18 cellular contexts compared by ENCODE assay signal in the genomic region with DNA sequence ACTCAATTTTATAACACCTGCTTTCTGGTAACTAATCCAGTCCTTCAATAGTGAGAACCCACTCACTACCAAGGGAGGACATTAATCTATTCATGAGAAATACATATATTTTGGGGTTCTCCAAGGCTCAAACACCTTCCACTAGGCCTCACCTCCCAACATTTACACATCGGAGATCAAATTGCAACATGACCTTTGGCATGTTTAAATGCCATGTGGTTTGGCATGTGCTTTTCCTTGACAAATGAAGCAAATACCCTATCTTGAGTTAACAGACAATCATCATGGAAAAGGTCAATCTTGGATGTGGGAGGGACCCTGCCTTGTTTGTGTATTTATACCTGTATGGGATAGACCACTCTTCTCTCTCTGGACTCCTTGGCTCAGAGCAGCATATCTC. TPM values are rescaled to one million over a fixed set of nuclear protein-coding genes. Genes with fewer than 3 reads are reported as not detected.
A peak's percentile ranks its signal among the peaks of the same experiment; 100 is the strongest.
DNase-seq lines count a peak whose midpoint lies in the region; TF ChIP-seq lines count a peak whose summit lies in the region.
"Had no signal": no experiment of that assay in that cellular context is flagged by ENCODE, and none has a peak within 500 bp of the region (broad histone marks: within the 10 kb centered on the region; RNA-seq: fewer than 3 reads in every experiment).

No MANE protein-coding gene starts in this region.

- peaks cover 2% of the 10 kb centered on the region for H3K9me3 Mint-ChIP-seq in Calu3 (ENCODE audit: low read depth, unreplicated experiment)
- no peaks in the 10 kb centered on the region for H3K9me3 Mint-ChIP-seq in endothelial cell (ENCODE audit: unreplicated experiment)
- H3K9me3 Mint-ChIP-seq in type B pancreatic cell = no peaks in the 10 kb centered on the region

- no peaks in the 10 kb centered on the region for H3K27me3 Mint-ChIP-seq in Calu3 (ENCODE audit: unreplicated experiment)
- H3K27me3 Mint-ChIP-seq in endothelial cell (ENCODE audit: unreplicated experiment) = peaks cover 1% of the 10 kb centered on the region
- H3K27me3 Mint-ChIP-seq in type B pancreatic cell = no peaks in the 10 kb centered on the region

- H3K36me3 ChIP-seq in mesenchymal stem cell (ENCODE audit: control insufficient read depth in 1 of 2, insufficient read depth in 2 of 2, low read depth in 1 of 2, low read length in 2 of 2) = no peaks in the 10 kb centered on the region
- H3K36me3 ChIP-seq: SJSA1 had no signal

- no peak overlapping the region for H4K8ac ChIP-seq in mesenchymal stem cell (ENCODE audit: low read length)

- no peak overlapping the region for H3K4me3 ChIP-seq in mesenchymal stem cell (ENCODE audit: insufficient read depth in 1 of 2, low read depth in 1 of 2, low read length in 2 of 2)
- H3K4me3 ChIP-seq: A549, SJSA1 had no signal

- CTCF ChIA-PET in Calu3 (lab: Charles Lee) = interaction anchor here (0.5 to 1.5 kb wide), 6 partner anchors 10 to 428 kb away, joined by 3 to 7 read pairs (median 4); no protein-coding TSS in a partner anchor

- no peak for TF ChIP-seq CTCF in Calu3 (IDR thresholded peaks at IDR 0.05; ENCODE audit: unreplicated experiment)
- TF ChIP-seq CTCF in endothelial cell (IDR thresholded peaks at IDR 0.05; ENCODE audit: unreplicated experiment) = no peak
- TF ChIP-seq CTCF in type B pancreatic cell (conservative IDR thresholded peaks at IDR 0.05) = no peak

- no peaks in the 10 kb centered on the region for H3K36me3 Mint-ChIP-seq in Calu3 (ENCODE audit: insufficient read depth, unreplicated experiment)
- H3K36me3 Mint-ChIP-seq in endothelial cell (ENCODE audit: low read depth, unreplicated experiment) = no peaks in the 10 kb centered on the region
- no peaks in the 10 kb centered on the region for H3K36me3 Mint-ChIP-seq in type B pancreatic cell

- H3K9me3 ChIP-seq in mesenchymal stem cell (ENCODE audit: control insufficient read depth, low read length) = no peaks in the 10 kb centered on the region
- H3K9me3 ChIP-seq: A549, SJSA1 had no signal

- H4K91ac ChIP-seq in mesenchymal stem cell (ENCODE audit: low read length) = no peak overlapping the region

- no TSS peak for BruUV-seq in Calu3 (replicated peaks; lab: Mats Ljungman, UMichigan)

- H2AFZ ChIP-seq in mesenchymal stem cell (ENCODE audit: low read depth, low read length) = no peak overlapping the region

- no peaks in the 10 kb centered on the region for H3K27me3 ChIP-seq in mesenchymal stem cell (ENCODE audit: control insufficient read depth in 1 of 2, insufficient read depth in 1 of 2, low read length in 2 of 2)
- H3K27me3 ChIP-seq: SJSA1 had no signal

- H3K9ac ChIP-seq in mesenchymal stem cell (ENCODE audit: low read length) = no peak overlapping the region
- H3K9ac ChIP-seq: KMS-11 had no signal

- no peaks in the 10 kb centered on the region for H3K4me1 ChIP-seq in mesenchymal stem cell (ENCODE audit: control insufficient read depth, insufficient read depth, low read depth, low read length)
- H3K4me1 ChIP-seq: A549, SJSA1 had no signal

- no peak overlapping the region for H2BK120ac ChIP-seq in mesenchymal stem cell (ENCODE audit: low read depth, low read length)

- H2BK12ac ChIP-seq in mesenchymal stem cell (ENCODE audit: low read length in 2 of 2) = peak overlapping the region; percentile 38 to 90

- no peak overlapping the region for H2BK5ac ChIP-seq in mesenchymal stem cell (ENCODE audit: low read depth, low read length, poor library complexity, severe bottlenecking)

- peak overlapping the region in 1 of 2 experiments; percentile 30 for H3K18ac ChIP-seq in mesenchymal stem cell (ENCODE audit: low read depth in 1 of 2, low read length in 2 of 2)

- intact Hi-C loops in Calu3 (cut with micrococcal nuclease; ENCODE audit: unreplicated experiment) = no loop called here

- H2AK5ac ChIP-seq in mesenchymal stem cell (ENCODE audit: low read length, severe bottlenecking) = no peak overlapping the region

- H3K79me1 ChIP-seq in mesenchymal stem cell (replicated peaks; ENCODE audit: low read length, poor library complexity, severe bottlenecking) = no peaks in the 10 kb centered on the region

- H3K4me2 ChIP-seq in mesenchymal stem cell (ENCODE audit: low read length, poor library complexity, severe bottlenecking) = no peak overlapping the region
- H3K4me2 ChIP-seq: A549, KMS-11 had no signal

- H3K27ac Mint-ChIP-seq in Calu3 (ENCODE audit: unreplicated experiment) (peak overlapping the region; percentile 41), endothelial cell (ENCODE audit: unreplicated experiment) (peak overlapping the region; percentile 73), type B pancreatic cell (peak overlapping the region; percentile 89)

- no peak overlapping the region for H2BK15ac ChIP-seq in mesenchymal stem cell (ENCODE audit: low read depth, poor library complexity, severe bottlenecking)

- H3K4ac ChIP-seq in mesenchymal stem cell (ENCODE audit: low read depth in 1 of 2, low read length in 2 of 2) = peak overlapping the region in 1 of 2 experiments; percentile 50

- no peak overlapping the region for H3K4me3 Mint-ChIP-seq in Calu3 (ENCODE audit: low read depth, unreplicated experiment)
- H3K4me3 Mint-ChIP-seq in endothelial cell (ENCODE audit: unreplicated experiment) = no peak overlapping the region
- no peak overlapping the region for H3K4me3 Mint-ChIP-seq in type B pancreatic cell

- no peak overlapping the region for H3K14ac ChIP-seq in mesenchymal stem cell (ENCODE audit: low read length in 2 of 2)

- H3K4me1 Mint-ChIP-seq in Calu3 (ENCODE audit: low read depth, unreplicated experiment) (peaks cover 37% of the 10 kb centered on the region), endothelial cell (ENCODE audit: unreplicated experiment) (peaks cover 14% of the 10 kb centered on the region), type B pancreatic cell (ENCODE audit: unreplicated experiment) (peaks cover 22% of the 10 kb centered on the region)

- DNase-seq in Calu3 (no peak), endothelial cell (ENCODE audit: low spot score) (no peak), mesenchymal stem cell (no peak), type B pancreatic cell (ENCODE audit: extremely low spot score, unreplicated experiment) (no peak), superior temporal gyrus (ENCODE audit: extremely low spot score) (no peak), KG1 (lab: John Stamatoyannopoulos, UW) (no peak), DMS153 (lab: John Stamatoyannopoulos, UW) (no peak), DMS 273 (lab: John Stamatoyannopoulos, UW; ENCODE audit: unreplicated experiment) (no peak)
- DNase-seq: NCI-H1092, NCI-H1694, NCI-H446 treated with DMSO at 0.1 percent for 48 hours had no signal

- H3K23ac ChIP-seq in mesenchymal stem cell (ENCODE audit: low read length in 2 of 2) = no peak overlapping the region

- H3K27ac ChIP-seq in mesenchymal stem cell (ENCODE audit: low read length, poor library complexity, severe bottlenecking) = no peak overlapping the region
- H3K27ac ChIP-seq: A549, KMS-11, SJSA1 had no signal

- WGBS in mesenchymal stem cell = no CpG with 5 or more reads among the region's 1 CpG

RNA-seq across cellular contexts. Expression of gene SPINK14, which starts 21.9 kb away (rescaled TPM):
- total RNA-seq in Calu3 (2022) (not detected in 2 replicates), endothelial cell (ENCODE audit: unreplicated experiment) (not detected), type B pancreatic cell (ENCODE audit: low replicate concordance) (not detected in 2 replicates)
- polyA plus RNA-seq in mesenchymal stem cell (2013, experiment 1 of 2) = not detected
- not detected for polyA plus RNA-seq in mesenchymal stem cell (2013, experiment 2 of 2)
- total RNA-seq: Daoy, H4, MCF 10A, RPMI7951, SJSA1 had no signal
- polyA plus RNA-seq: A549 had no signal

RNA-seq across cellular contexts. Expression of gene SPINK6, which starts 56.4 kb away (rescaled TPM):
- total RNA-seq in Calu3 (2022) = not detected in 2 replicates
- not detected for total RNA-seq in endothelial cell (ENCODE audit: unreplicated experiment)
- polyA plus RNA-seq in mesenchymal stem cell (2013, experiment 1 of 2) = not detected
- not detected for polyA plus RNA-seq in mesenchymal stem cell (2013, experiment 2 of 2)
- total RNA-seq in type B pancreatic cell (ENCODE audit: low replicate concordance) = not detected in 2 replicates
- total RNA-seq: Daoy, H4, RPMI7951, SJSA1 had no signal
